ENCODE assay signal across 8 cellular contexts in the genomic region with DNA sequence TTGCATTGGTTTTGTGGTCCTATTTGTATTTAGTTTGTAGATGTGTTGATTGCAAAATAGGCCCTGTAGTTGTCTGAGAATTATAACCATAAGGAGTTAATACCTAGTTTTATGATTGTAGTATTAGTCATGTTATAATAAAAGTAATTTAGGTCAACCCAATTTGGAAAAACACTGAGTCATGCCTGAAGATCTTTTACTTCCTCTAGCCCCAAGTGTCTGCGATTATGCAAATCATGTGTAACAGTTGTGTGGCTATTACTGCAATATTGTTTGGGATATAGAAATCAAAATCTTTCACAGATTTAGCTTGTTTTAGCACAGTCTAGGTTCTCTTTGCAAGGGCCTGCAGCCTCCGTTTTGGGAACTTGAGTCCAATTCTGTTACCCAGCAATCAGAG. TPM values are rescaled to one million over a fixed set of nuclear protein-coding genes. Genes with fewer than 3 reads are reported as not detected.
DNase-seq lines count a peak whose midpoint lies in the region; ATAC-seq and TF ChIP-seq lines count a peak whose summit lies in the region.

No MANE protein-coding gene starts in this region.

- no peaks in the 10 kb centered on the region for H3K27me3 Mint-ChIP-seq in glutamatergic neuron (ENCODE audit: unreplicated experiment)

- H3K27me3 ChIP-seq in HL-60 (ENCODE audit: insufficient read depth, poor library complexity, severe bottlenecking), result no peaks in the 10 kb centered on the region
- no peaks in the 10 kb centered on the region for H3K27me3 ChIP-seq in body of pancreas
- peaks cover 16% of the 10 kb centered on the region for H3K27me3 ChIP-seq in neutrophil
- H3K27me3 ChIP-seq in testis, result no peaks in the 10 kb centered on the region

- H3K9me3 Mint-ChIP-seq in glutamatergic neuron (ENCODE audit: unreplicated experiment), result peaks cover 2% of the 10 kb centered on the region

- ATAC-seq in GM19438 (IDR thresholded peaks at IDR 0.05; ENCODE audit: low read depth, unreplicated experiment) (peak; percentile 62), body of pancreas (peak; percentile 53), HG03039 (IDR thresholded peaks at IDR 0.05; ENCODE audit: unreplicated experiment) (no peak)

- no peaks in the 10 kb centered on the region for H3K4me1 Mint-ChIP-seq in glutamatergic neuron (ENCODE audit: low read depth, unreplicated experiment)

- no peak overlapping the region for H3K27ac Mint-ChIP-seq in glutamatergic neuron (ENCODE audit: unreplicated experiment)

- TF ChIP-seq POLR2A in body of pancreas (IDR thresholded peaks at IDR 0.05) (no peak), testis (IDR thresholded peaks at IDR 0.05) (no peak)

- no peak overlapping the region for H3K4me3 Mint-ChIP-seq in glutamatergic neuron (ENCODE audit: unreplicated experiment)

- peaks cover 6% of the 10 kb centered on the region for H3K36me3 Mint-ChIP-seq in glutamatergic neuron (ENCODE audit: unreplicated experiment)

- H3K4me1 ChIP-seq in body of pancreas (peaks cover 5% of the 10 kb centered on the region), neutrophil (ENCODE audit: control insufficient read depth in 1 of 2, insufficient read depth in 1 of 2, low read depth in 1 of 2, low read length in 1 of 2) (peaks cover 12 to 14% of the 10 kb centered on the region in 2 experiments), testis (peaks cover 9% of the 10 kb centered on the region)

- DNase-seq in AG10803 (ENCODE audit: low read depth) (peak; percentile 92), HL-60 (ENCODE audit: low read depth in 1 of 2, low spot score in 1 of 2) (peak; percentile 31 to 54), body of pancreas (peak in 1 of 4 donors; percentile 6), testis (no peak), glutamatergic neuron (no peak)

- H3K27ac ChIP-seq in HL-60 (replicated peaks) (no peak overlapping the region), body of pancreas (no peak overlapping the region), neutrophil (peak overlapping the region; percentile 56), testis (peak overlapping the region in 1 of 2 donors; percentile 28)

- H3K36me3 ChIP-seq in body of pancreas (replicated peaks in 1 of 2; ENCODE audit: insufficient read depth in 1 of 2, low read depth in 2 of 2) (no peaks in the 10 kb centered on the region), neutrophil (no peaks in the 10 kb centered on the region), testis (ENCODE audit: low read depth, missing control alignments) (no peaks in the 10 kb centered on the region)

- H3K9me3 ChIP-seq in body of pancreas (no peaks in the 10 kb centered on the region), neutrophil (no peaks in the 10 kb centered on the region), testis (no peaks in the 10 kb centered on the region)

- H3K4me3 ChIP-seq in AG10803 (ENCODE audit: low read length) (no peak overlapping the region; the same call in 1 of the 2 replicates), HL-60 (replicated peaks; ENCODE audit: insufficient read depth, low read length) (no peak overlapping the region), body of pancreas (no peak overlapping the region), neutrophil (ENCODE audit: low read depth in 1 of 2, low read length in 1 of 2) (no peak overlapping the region), testis (no peak overlapping the region)

- no peak for TF ChIP-seq CTCF in AG10803 (conservative IDR thresholded peaks at IDR 0.05; ENCODE audit: low read length)
- TF ChIP-seq CTCF in HL-60 (IDR thresholded peaks at IDR 0.05; ENCODE audit: insufficient read depth, low read length), result no peak
- TF ChIP-seq CTCF in body of pancreas (IDR thresholded peaks at IDR 0.05), result no peak
- no peak for TF ChIP-seq CTCF in neutrophil (IDR thresholded peaks at IDR 0.05)
- no peak for TF ChIP-seq CTCF in testis (IDR thresholded peaks at IDR 0.05)
- TF ChIP-seq CTCF in glutamatergic neuron (IDR thresholded peaks at IDR 0.05; ENCODE audit: partially characterized antibody, unreplicated experiment), result no peak

- WGBS in body of pancreas, 2 donors, result 54 to 78% methylated on average over 2 of the region's 2 CpGs
- WGBS in testis, 2 donors, result 58 to 69% methylated on average over 2 of the region's 2 CpGs

- intact Hi-C loops in body of pancreas (cut with DNase I), result loop anchor here (10.0 kb wide), 1 partner anchor 196 kb away; no protein-coding TSS in a partner anchor
- intact Hi-C loops in testis (cut with DNase I; ENCODE audit: low total_unique reads), result no loop called here

RNA-seq across cellular contexts. Expression of a gene that starts 12.6 kb away (rescaled TPM):
- total RNA-seq in body of pancreas (10 to 100 TPM in 1 of 2 donors, 1 to 10 TPM in 1; 6.7 to 11.5 TPM), testis (1 to 10 TPM; 4.9 to 8.0 TPM), glutamatergic neuron (ENCODE audit: unreplicated experiment) (12.7 TPM)
- polyA plus RNA-seq in testis (ENCODE audit: insufficient read depth, low read depth, low replicate concordance), result 7.8 TPM

RNA-seq across cellular contexts. Expression of a gene that starts 37.1 kb away (rescaled TPM):
- total RNA-seq in body of pancreas (100 to 1,000 TPM in 1 of 2 donors, 10 to 100 TPM in 1; 90.5 to 308 TPM), testis (100 to 1,000 TPM in 1 of 2 donors, 10 to 100 TPM in 1; 94.8 to 122 TPM), glutamatergic neuron (ENCODE audit: unreplicated experiment) (78.0 TPM)
- polyA plus RNA-seq in testis (ENCODE audit: insufficient read depth, low read depth, low replicate concordance), result 39.9 TPM

Comparison
In these comparisons a context has a peak if more than half of its experiments do, and no peak if none do; other contexts are left out.
1. DNase-seq: peak in AG10803 (single experiment) and HL-60 (2 of 2); none in testis (single experiment) and glutamatergic neuron (single experiment).